Comparison of ENCODE assay signal across 2 cellular contexts in genomic region chr1:67464058-67464457, GRCh38.
TF ChIP-seq lines count a peak whose summit lies in the region.

No MANE protein-coding gene starts in this region.

TF ChIP-seq in K562, 482 proteins besides CTCF, POLR2A, EP300 and RAD21 (continued from another document):
- no peak for TF ChIP-seq SAFB (IDR thresholded peaks at IDR 0.05; ENCODE audit: borderline replicate concordance, low read depth, low read length)
- TF ChIP-seq ZNF3 (CRISPR knock-in tag; IDR thresholded peaks at IDR 0.05): no peak
- TF ChIP-seq, protein P1, sequence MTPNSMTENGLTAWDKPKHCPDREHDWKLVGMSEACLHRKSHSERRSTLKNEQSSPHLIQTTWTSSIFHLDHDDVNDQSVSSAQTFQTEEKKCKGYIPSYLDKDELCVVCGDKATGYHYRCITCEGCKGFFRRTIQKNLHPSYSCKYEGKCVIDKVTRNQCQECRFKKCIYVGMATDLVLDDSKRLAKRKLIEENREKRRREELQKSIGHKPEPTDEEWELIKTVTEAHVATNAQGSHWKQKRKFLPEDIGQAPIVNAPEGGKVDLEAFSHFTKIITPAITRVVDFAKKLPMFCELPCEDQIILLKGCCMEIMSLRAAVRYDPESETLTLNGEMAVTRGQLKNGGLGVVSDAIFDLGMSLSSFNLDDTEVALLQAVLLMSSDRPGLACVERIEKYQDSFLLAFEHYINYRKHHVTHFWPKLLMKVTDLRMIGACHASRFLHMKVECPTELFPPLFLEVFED (CRISPR knock-in tag; conservative IDR thresholded peaks at IDR 0.05): no peak
- no peak for TF ChIP-seq PYGO2 (tag; IDR thresholded peaks at IDR 0.05)
- TF ChIP-seq MBD1 (CRISPR knock-in tag; IDR thresholded peaks at IDR 0.05): no peak
- TF ChIP-seq, protein P2, sequence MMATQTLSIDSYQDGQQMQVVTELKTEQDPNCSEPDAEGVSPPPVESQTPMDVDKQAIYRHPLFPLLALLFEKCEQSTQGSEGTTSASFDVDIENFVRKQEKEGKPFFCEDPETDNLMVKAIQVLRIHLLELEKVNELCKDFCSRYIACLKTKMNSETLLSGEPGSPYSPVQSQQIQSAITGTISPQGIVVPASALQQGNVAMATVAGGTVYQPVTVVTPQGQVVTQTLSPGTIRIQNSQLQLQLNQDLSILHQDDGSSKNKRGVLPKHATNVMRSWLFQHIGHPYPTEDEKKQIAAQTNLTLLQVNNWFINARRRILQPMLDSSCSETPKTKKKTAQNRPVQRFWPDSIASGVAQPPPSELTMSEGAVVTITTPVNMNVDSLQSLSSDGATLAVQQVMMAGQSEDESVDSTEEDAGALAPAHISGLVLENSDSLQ (IDR thresholded peaks at IDR 0.05): peak; percentile 91
- TF ChIP-seq, protein P3, sequence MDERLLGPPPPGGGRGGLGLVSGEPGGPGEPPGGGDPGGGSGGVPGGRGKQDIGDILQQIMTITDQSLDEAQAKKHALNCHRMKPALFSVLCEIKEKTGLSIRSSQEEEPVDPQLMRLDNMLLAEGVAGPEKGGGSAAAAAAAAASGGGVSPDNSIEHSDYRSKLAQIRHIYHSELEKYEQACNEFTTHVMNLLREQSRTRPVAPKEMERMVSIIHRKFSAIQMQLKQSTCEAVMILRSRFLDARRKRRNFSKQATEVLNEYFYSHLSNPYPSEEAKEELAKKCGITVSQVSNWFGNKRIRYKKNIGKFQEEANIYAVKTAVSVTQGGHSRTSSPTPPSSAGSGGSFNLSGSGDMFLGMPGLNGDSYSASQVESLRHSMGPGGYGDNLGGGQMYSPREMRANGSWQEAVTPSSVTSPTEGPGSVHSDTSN (CRISPR knock-in tag; IDR thresholded peaks at IDR 0.05; ENCODE audit: low read depth): no peak
- TF ChIP-seq, protein P3 (tag; conservative IDR thresholded peaks at IDR 0.05; ENCODE audit: low read depth): peak; percentile 68; the same call in 1 of the 2 replicates

TF ChIP-seq in neural cell, 6 proteins besides CTCF, POLR2A, EP300 and RAD21 (continued from another document):
- TF ChIP-seq EZH2 (IDR thresholded peaks at IDR 0.05; ENCODE audit: borderline replicate concordance, insufficient read depth, low read length, poor library complexity, severe bottlenecking): no peak
- TF ChIP-seq REST (IDR thresholded peaks at IDR 0.05; ENCODE audit: borderline replicate concordance): no peak
- no peak for TF ChIP-seq SMC3 (conservative IDR thresholded peaks at IDR 0.05; ENCODE audit: poor library complexity)
- TF ChIP-seq TAF1 (IDR thresholded peaks at IDR 0.05; ENCODE audit: low read depth): no peak
- no peak for TF ChIP-seq POLR2AphosphoS5 (IDR thresholded peaks at IDR 0.05)
